In genomic region chr14:74706101-74706500, GRCh38 we compare ENCODE assay signal across 29 cellular contexts. TPM values are rescaled to one million over a fixed set of nuclear protein-coding genes. Genes with fewer than 3 reads are reported as not detected.
DNase-seq lines count a peak whose midpoint lies in the region; FAIRE-seq and TF ChIP-seq lines count a peak whose summit lies in the region.
"Had no signal": no experiment of that assay in that cellular context is flagged by ENCODE, and none has a peak within 500 bp of the region (broad histone marks: within the 10 kb centered on the region; RNA-seq: fewer than 3 reads in every experiment).

No MANE protein-coding gene starts in this region.

- no peak for TF ChIP-seq POLR2A in GM12891 (IDR thresholded peaks at IDR 0.05; ENCODE audit: low read depth, low read length)

- TF ChIP-seq EP300 in Ishikawa (IDR thresholded peaks at IDR 0.05; ENCODE audit: borderline replicate concordance) = no peak

- H3K27me3 Mint-ChIP-seq in brain (no peaks in the 10 kb centered on the region), endothelial cell (ENCODE audit: unreplicated experiment) (no peaks in the 10 kb centered on the region)
- H3K27me3 Mint-ChIP-seq: activated CD8-positive, alpha-beta T cell treated with anti-CD3 and anti-CD28 coated beads for 36 hours; activated naive CD4-positive, alpha-beta T cell treated with anti-CD3 and anti-CD28 coated beads, Interleukin-2, amount 10 ng/mL, durations not matched to agents 7 days and 5 days; activated T-helper 17 cell treated with anti-CD3 and anti-CD28 coated beads, Interleukin-2, amount 50 U/mL, for 72 hours; natural killer cell treated with Interleukin-12 subunit alpha and Interleukin-12 subunit beta and Interleukin-15 and Interleukin-18, amount 100 ng/mL, for 72 hours; stimulated activated naive CD8-positive, alpha-beta T cell treated with anti-CD3 and anti-CD28 coated beads, Interleukin-15, amount 100 ng/mL, for 72 hours; T-helper 17 cell had no signal

- peak overlapping the region in 2 of 5 experiments; percentile 33 to 50 for H3K27ac Mint-ChIP-seq in brain
- H3K27ac Mint-ChIP-seq in endothelial cell (ENCODE audit: unreplicated experiment) = no peak overlapping the region
- H3K27ac Mint-ChIP-seq: activated CD8-positive, alpha-beta T cell treated with anti-CD3 and anti-CD28 coated beads for 36 hours; activated naive CD4-positive, alpha-beta T cell treated with anti-CD3 and anti-CD28 coated beads, Interleukin-2, amount 10 ng/mL, durations not matched to agents 7 days and 5 days; activated T-helper 17 cell treated with anti-CD3 and anti-CD28 coated beads, Interleukin-2, amount 50 U/mL, for 72 hours; natural killer cell treated with Interleukin-12 subunit alpha and Interleukin-12 subunit beta and Interleukin-15 and Interleukin-18, amount 100 ng/mL, for 72 hours; stimulated activated naive CD8-positive, alpha-beta T cell treated with anti-CD3 and anti-CD28 coated beads, Interleukin-15, amount 100 ng/mL, for 72 hours; T-helper 17 cell had no signal

- FAIRE-seq in GM12891 (lab: Jason Lieb, UNC) = no peak
- FAIRE-seq: G401.6, TTC549 had no signal

- TF ChIP-seq RAD21 in Ishikawa (IDR thresholded peaks at IDR 0.05; ENCODE audit: low read depth) = 0 out of 2 replicates have a peak, but pooled peaks have one; percentile 5

- H3K4me3 Mint-ChIP-seq in brain = peak overlapping the region in 3 of 5 experiments; percentile 12 to 58 (median 38)
- H3K4me3 Mint-ChIP-seq in endothelial cell (ENCODE audit: unreplicated experiment) = no peak overlapping the region
- H3K4me3 Mint-ChIP-seq: activated CD8-positive, alpha-beta T cell treated with anti-CD3 and anti-CD28 coated beads for 36 hours; activated naive CD4-positive, alpha-beta T cell treated with anti-CD3 and anti-CD28 coated beads, Interleukin-2, amount 10 ng/mL, durations not matched to agents 7 days and 5 days; activated T-helper 17 cell treated with anti-CD3 and anti-CD28 coated beads, Interleukin-2, amount 50 U/mL, for 72 hours; immature natural killer cell; natural killer cell treated with Interleukin-12 subunit alpha and Interleukin-12 subunit beta and Interleukin-15 and Interleukin-18, amount 100 ng/mL, for 72 hours; stimulated activated naive CD8-positive, alpha-beta T cell treated with anti-CD3 and anti-CD28 coated beads, Interleukin-15, amount 100 ng/mL, for 72 hours; T-helper 17 cell had no signal

- DNase-seq in DMS79 (lab: John Stamatoyannopoulos, UW) (peak; percentile 81), retinal pigment epithelial cell (ENCODE audit: low read depth) (peak; percentile 30), GOT3 (lab: John Stamatoyannopoulos, UW) (no peak), GM12891 (ENCODE audit: insufficient read length, low spot score) (no peak), endothelial cell (ENCODE audit: low spot score) (no peak)
- DNase-seq: activated CD4-positive, alpha-beta T cell treated with anti-CD3 and anti-CD28 coated beads for 1 hour; activated CD8-positive, alpha-beta memory T cell treated with anti-CD3 and anti-CD28 coated beads, Interleukin-2, amount 50 U/mL, for 48 hours; activated CD8-positive, alpha-beta T cell treated with anti-CD3 and anti-CD28 coated beads for 36 hours; activated naive CD4-positive, alpha-beta T cell treated with anti-CD3 and anti-CD28 coated beads, Interleukin-2, amount 10 ng/mL, durations not matched to agents 7 days and 5 days; amniotic stem cell; HCEC 1CT; hypothalamus; immature natural killer cell; NCI-H1694; NCI-H524; PC-3; right cardiac atrium; stimulated activated CD4-positive, alpha-beta T cell treated with anti-CD3 and anti-CD28 coated beads, Interleukin-1b, Interleukin-23, amount 100 ng/mL, for 48 hours; stimulated activated naive CD8-positive, alpha-beta T cell treated with anti-CD3 and anti-CD28 coated beads, Interleukin-15, amount 100 ng/mL, for 72 hours; T-helper 17 cell had no signal

- H3K4me1 Mint-ChIP-seq in brain = peaks cover 34% of the 10 kb centered on the region
- peaks cover 6% of the 10 kb centered on the region for H3K4me1 Mint-ChIP-seq in endothelial cell (ENCODE audit: unreplicated experiment)

- H3K9me3 Mint-ChIP-seq in brain (peaks cover 5 to 18% (median 13%) of the 10 kb centered on the region in 5 experiments), endothelial cell (ENCODE audit: unreplicated experiment) (peaks cover 7% of the 10 kb centered on the region)
- H3K9me3 Mint-ChIP-seq: immature natural killer cell; natural killer cell treated with Interleukin-12 subunit alpha and Interleukin-12 subunit beta and Interleukin-15 and Interleukin-18, amount 100 ng/mL, for 72 hours had no signal

- no peak overlapping the region for H3K4me3 ChIP-seq in retinal pigment epithelial cell (ENCODE audit: low read length)
- H3K4me3 ChIP-seq: BLaER1, breast epithelium, tibial nerve had no signal

- TF ChIP-seq CTCF in brain (conservative IDR thresholded peaks at IDR 0.05) = no peak
- no peak for TF ChIP-seq CTCF in retinal pigment epithelial cell (conservative IDR thresholded peaks at IDR 0.05; ENCODE audit: low read depth, low read length)
- no peak for TF ChIP-seq CTCF in endothelial cell (IDR thresholded peaks at IDR 0.05; ENCODE audit: unreplicated experiment)

- H3K36me3 Mint-ChIP-seq in brain (peaks cover 32% of the 10 kb centered on the region), endothelial cell (ENCODE audit: low read depth, unreplicated experiment) (peaks cover 24% of the 10 kb centered on the region)

TF ChIP-seq in Ishikawa, 13 proteins besides CTCF, POLR2A, EP300 and RAD21 (continues in another document):
- no peak for TF ChIP-seq YY1 (IDR thresholded peaks at IDR 0.05; ENCODE audit: low read depth)
- TF ChIP-seq EGR1 (IDR thresholded peaks at IDR 0.05) = no peak
- no peak for TF ChIP-seq CREB1 (IDR thresholded peaks at IDR 0.05; ENCODE audit: low read depth)
- TF ChIP-seq REST (IDR thresholded peaks at IDR 0.05; ENCODE audit: low read depth) = no peak
- TF ChIP-seq TAF1 (IDR thresholded peaks at IDR 0.05; ENCODE audit: low read depth) = no peak

TF ChIP-seq in GM12891, 5 proteins besides CTCF, POLR2A, EP300 and RAD21:
- no peak for TF ChIP-seq SPI1 (IDR thresholded peaks at IDR 0.05; ENCODE audit: low read depth, low read length)
- no peak for TF ChIP-seq TAF1 (IDR thresholded peaks at IDR 0.05; ENCODE audit: low read depth, low read length)
- TF ChIP-seq POU2F2 (IDR thresholded peaks at IDR 0.05; ENCODE audit: low read depth, low read length) = no peak
- TF ChIP-seq POLR2AphosphoS5 (IDR thresholded peaks at IDR 0.05; ENCODE audit: low read depth, low read length) = no peak
- TF ChIP-seq PAX5 (IDR thresholded peaks at IDR 0.05; ENCODE audit: insufficient read depth, low read length, severe bottlenecking) = no peak

RNA-seq across cellular contexts. Expression of gene AREL1, which starts 6.8 kb away (rescaled TPM):
- polyA plus RNA-seq in brain (ENCODE audit: insufficient read depth, low read depth, low replicate concordance) = 25.4 TPM
- polyA plus RNA-seq in GM12891 (2012; ENCODE audit: low read depth, missing spikeins) = 11.2 TPM
- total RNA-seq in endothelial cell (ENCODE audit: unreplicated experiment) = 41.6 TPM

RNA-seq across cellular contexts. Expression of gene FCF1, which starts 6.8 kb away (rescaled TPM):
- polyA plus RNA-seq in brain (ENCODE audit: insufficient read depth, low read depth, low replicate concordance) = 24.9 TPM
- polyA plus RNA-seq in GM12891 (2012; ENCODE audit: low read depth, missing spikeins) = 21.8 TPM
- 35.7 TPM for total RNA-seq in endothelial cell (ENCODE audit: unreplicated experiment)

RNA-seq across cellular contexts. Expression of gene YLPM1, which starts 57.0 kb away (rescaled TPM):
- polyA plus RNA-seq in brain (ENCODE audit: insufficient read depth, low read depth, low replicate concordance) = 54.7 TPM
- 22.5 TPM for polyA plus RNA-seq in GM12891 (2012; ENCODE audit: low read depth, missing spikeins)
- 74.9 TPM for total RNA-seq in endothelial cell (ENCODE audit: unreplicated experiment)

Comparison
In these comparisons a context has a peak if more than half of its experiments do, and no peak if none do; other contexts are left out.
1. DNase-seq: peak in DMS79 (single experiment) and retinal pigment epithelial cell (single experiment); none in GOT3 (single experiment), GM12891 (single experiment) and endothelial cell (single experiment).